ENCODE assay signal across 1 cellular context in the genomic region with DNA sequence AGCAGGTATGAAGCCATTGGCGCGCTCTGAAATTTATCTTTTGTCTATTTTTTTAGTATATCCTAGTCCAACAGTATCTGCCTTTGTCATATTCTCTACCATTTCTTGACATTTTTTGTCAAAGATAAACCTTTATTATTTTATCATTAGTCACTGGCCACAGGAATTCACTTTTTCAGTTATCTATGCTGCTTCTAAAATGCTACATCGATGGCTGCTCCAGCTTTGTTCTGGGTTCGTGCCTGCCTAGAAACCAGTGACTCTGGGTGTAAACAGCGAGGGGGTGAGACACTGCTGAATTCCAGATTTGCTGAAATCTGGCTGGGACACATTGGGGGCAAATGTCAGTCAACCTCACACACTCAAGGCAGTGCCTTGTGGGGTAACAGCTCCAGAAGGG.
A peak's percentile ranks its signal among the peaks of the same experiment; 100 is the strongest.
TF ChIP-seq lines count a peak whose summit lies in the region.

No MANE protein-coding gene starts in this region.

TF ChIP-seq in IMR-90, 13 proteins besides CTCF, POLR2A, EP300 and RAD21:
- TF ChIP-seq CHD1 (IDR thresholded peaks at IDR 0.05; ENCODE audit: low read depth, low read length), result no peak
- peak; percentile 94 for TF ChIP-seq RFX5 (IDR thresholded peaks at IDR 0.05; ENCODE audit: low read depth, low read length)
- TF ChIP-seq RCOR1 (IDR thresholded peaks at IDR 0.05; ENCODE audit: insufficient replicate concordance, low read length), result no peak
